In genomic region chr13:21142766-21143165, GRCh38 we compare ENCODE assay signal across 13 cellular contexts. TPM values are rescaled to one million over a fixed set of nuclear protein-coding genes. Genes with fewer than 3 reads are reported as not detected.
A peak's percentile ranks its signal among the peaks of the same experiment; 100 is the strongest.
DNase-seq lines count a peak whose midpoint lies in the region; ATAC-seq and TF ChIP-seq lines count a peak whose summit lies in the region.
"Had no signal": no experiment of that assay in that cellular context is flagged by ENCODE, and none has a peak within 500 bp of the region (broad histone marks: within the 10 kb centered on the region; RNA-seq: fewer than 3 reads in every experiment).

No MANE protein-coding gene starts in this region.

- TF ChIP-seq POLR2A in NB4 (IDR thresholded peaks at IDR 0.05; ENCODE audit: extremely low read depth, insufficient read length) = no peak

- peaks cover 17% of the 10 kb centered on the region for H3F3A ChIP-seq in SK-N-SH (replicated peaks; ENCODE audit: insufficient read depth)

- H2AFZ ChIP-seq in SK-N-SH (ENCODE audit: low read depth) (no peak overlapping the region), osteoblast (ENCODE audit: low read length) (no peak overlapping the region)

- peaks cover 33 to 45% of the 10 kb centered on the region in 2 experiments for H3K36me3 ChIP-seq in SK-N-SH (replicated peaks in 1 of 2; ENCODE audit: control insufficient read depth in 1 of 2, insufficient read depth in 2 of 2, low read length in 1 of 2)
- H3K36me3 ChIP-seq in osteoblast (ENCODE audit: insufficient read depth, low read length) = peaks cover 32% of the 10 kb centered on the region
- peaks cover 44% of the 10 kb centered on the region for H3K36me3 ChIP-seq in BE2C
- H3K36me3 ChIP-seq: prostate gland had no signal

- DNase-seq in SK-N-SH = no peak
- no peak for DNase-seq in NB4 (ENCODE audit: low read depth)
- no peak for DNase-seq in coronary artery (ENCODE audit: low spot score)
- no peak for DNase-seq in osteoblast (ENCODE audit: insufficient read length, low spot score, missing footprints)
- DNase-seq in BE2C = no peak
- DNase-seq in NCI-H2081 (lab: John Stamatoyannopoulos, UW) = no peak
- DNase-seq in DMS 273 treated with DMSO at 0.1 percent for 48 hours (lab: John Stamatoyannopoulos, UW) = no peak
- DNase-seq: activated CD4-positive, alpha-beta T cell treated with anti-CD3 and anti-CD28 coated beads for 1 hour; KBM-7; transverse colon had no signal

- TF ChIP-seq CTCF in SK-N-SH (IDR thresholded peaks at IDR 0.05) = no peak
- no peak for TF ChIP-seq CTCF in NB4 (IDR thresholded peaks at IDR 0.05; ENCODE audit: low read depth, low read length)
- TF ChIP-seq CTCF in coronary artery (IDR thresholded peaks at IDR 0.05) = no peak
- TF ChIP-seq CTCF in osteoblast (IDR thresholded peaks at IDR 0.05; ENCODE audit: extremely low read depth, low read depth, low read length) = no peak
- no peak for TF ChIP-seq CTCF in BE2C (IDR thresholded peaks at IDR 0.05; ENCODE audit: low read depth, low read length)

- H3K9ac ChIP-seq in SK-N-SH = no peak overlapping the region

- POLR2A ChIA-PET in SK-N-SH (lab: Yijun Ruan, JAX) = no interaction called here

- no peak for TF ChIP-seq EP300 in SK-N-SH (IDR thresholded peaks at IDR 0.05; ENCODE audit: borderline replicate concordance in 1 of 2, low read depth in 1 of 2, low read length in 1 of 2)

- CTCF ChIA-PET in SK-N-SH (lab: Yijun Ruan, JAX) = no interaction called here

- no peak overlapping the region for H3K4me3 ChIP-seq in SK-N-SH (ENCODE audit: low read depth in 2 of 2, low read length in 1 of 2)
- H3K4me3 ChIP-seq in NB4 (ENCODE audit: low read depth, low read length) = peak overlapping the region; percentile 37
- peak overlapping the region; percentile 37 for H3K4me3 ChIP-seq in coronary artery
- H3K4me3 ChIP-seq in osteoblast (ENCODE audit: insufficient read depth, low read length) = no peak overlapping the region
- no peak overlapping the region for H3K4me3 ChIP-seq in BE2C (ENCODE audit: low read depth, low read length)
- H3K4me3 ChIP-seq: prostate gland had no signal

- peaks cover 0 to 9% of the 10 kb centered on the region in 2 experiments; a peak in 2 of 4 replicates for H3K4me1 ChIP-seq in SK-N-SH (ENCODE audit: control insufficient read depth in 1 of 2, insufficient read depth in 2 of 2, low read depth in 1 of 2, low read length in 1 of 2)
- peaks cover 15% of the 10 kb centered on the region for H3K4me1 ChIP-seq in osteoblast (ENCODE audit: insufficient read depth, low read length)
- no peaks in the 10 kb centered on the region for H3K4me1 ChIP-seq in BE2C

- no peak for TF ChIP-seq RAD21 in SK-N-SH (IDR thresholded peaks at IDR 0.05; ENCODE audit: low read length)

- H3K27ac ChIP-seq in SK-N-SH (ENCODE audit: low read depth in 2 of 2, low read length in 1 of 2) (no peak overlapping the region), coronary artery (no peak overlapping the region), osteoblast (ENCODE audit: low read depth, low read length) (no peak overlapping the region)
- H3K27ac ChIP-seq: 22Rv1, prostate gland, transverse colon had no signal

- no peaks in the 10 kb centered on the region for H3K9me3 ChIP-seq in SK-N-SH
- H3K9me3 ChIP-seq in osteoblast (ENCODE audit: low read depth, low read length) = no peaks in the 10 kb centered on the region
- no peaks in the 10 kb centered on the region for H3K9me3 ChIP-seq in BE2C
- H3K9me3 ChIP-seq: prostate gland, transverse colon had no signal

- H3K79me2 ChIP-seq in SK-N-SH (ENCODE audit: insufficient read depth) (peaks cover 63% of the 10 kb centered on the region), osteoblast (ENCODE audit: insufficient read depth, low read length) (peaks cover 55% of the 10 kb centered on the region)

- WGBS in SK-N-SH (ENCODE audit: low lambda C conversion rate) = 91% methylated on average over 3 of the region's 3 CpGs

- ATAC-seq in SK-N-SH treated with all-trans-retinoic acid at 6 μM for 48 hours = no peak

- H4K20me1 ChIP-seq in SK-N-SH (ENCODE audit: insufficient read depth) (peaks cover 36% of the 10 kb centered on the region), osteoblast (ENCODE audit: insufficient read depth, low read length) (peaks cover 25% of the 10 kb centered on the region)

- peak overlapping the region; percentile 12; the same call in 1 of the 2 replicates for H3K4me2 ChIP-seq in SK-N-SH
- H3K4me2 ChIP-seq in osteoblast (ENCODE audit: insufficient read depth, low read length) = peak overlapping the region; percentile 50

- no peaks in the 10 kb centered on the region for H3K9me2 ChIP-seq in SK-N-SH

- no peaks in the 10 kb centered on the region for H3K27me3 ChIP-seq in SK-N-SH (ENCODE audit: insufficient read depth)
- no peaks in the 10 kb centered on the region for H3K27me3 ChIP-seq in osteoblast (ENCODE audit: insufficient read depth, low read length)
- peaks cover 6% of the 10 kb centered on the region; the same call in 1 of the 2 replicates for H3K27me3 ChIP-seq in BE2C
- H3K27me3 ChIP-seq: transverse colon had no signal

TF ChIP-seq in SK-N-SH, 30 proteins besides CTCF, POLR2A, EP300 and RAD21 (continues in another document):
- TF ChIP-seq FOSL2 (IDR thresholded peaks at IDR 0.05; ENCODE audit: borderline replicate concordance, low read depth) (no peak), POLR2AphosphoS5 (IDR thresholded peaks at IDR 0.05; ENCODE audit: low read depth, low read length) (no peak), ZBTB33 (IDR thresholded peaks at IDR 0.05; ENCODE audit: borderline replicate concordance, low read depth) (no peak), TAF1 (IDR thresholded peaks at IDR 0.05; ENCODE audit: borderline replicate concordance, low read depth, low read length) (no peak)

TF ChIP-seq in SK-N-SH treated with all-trans-retinoic acid at 6 μM for 48 hours, 23 proteins besides CTCF, POLR2A, EP300 and RAD21:
- TF ChIP-seq ZNF565 (CRISPR knock-in tag; conservative IDR thresholded peaks at IDR 0.05; ENCODE audit: low read depth) (no peak), ARNTL (CRISPR knock-in tag; IDR thresholded peaks at IDR 0.05; ENCODE audit: borderline replicate concordance, low read depth) (no peak), TCF4 (CRISPR knock-in tag; IDR thresholded peaks at IDR 0.05; ENCODE audit: borderline replicate concordance) (no peak), BACH2 (CRISPR knock-in tag; IDR thresholded peaks at IDR 0.05; ENCODE audit: borderline replicate concordance) (no peak), ZNF70 (CRISPR knock-in tag; IDR thresholded peaks at IDR 0.05) (no peak), TOX (CRISPR knock-in tag; IDR thresholded peaks at IDR 0.05; ENCODE audit: borderline replicate concordance) (no peak), OSR1 (CRISPR knock-in tag; IDR thresholded peaks at IDR 0.05) (no peak), ESRRG (CRISPR knock-in tag; IDR thresholded peaks at IDR 0.05) (no peak)

RNA-seq across cellular contexts. Expression of gene SAP18, which starts 2.8 kb away (rescaled TPM):
- polyA plus RNA-seq in SK-N-SH (2012; rRNA removed) = 36.6 and 36.8 TPM in 2 replicates
- 45.4 and 74.2 TPM in 2 replicates for polyA plus RNA-seq in SK-N-SH (2012; cell fraction: cytosol; rRNA removed)
- 12.0 and 20.4 TPM in 2 replicates for polyA plus RNA-seq in SK-N-SH (2012; cell fraction: nucleus; rRNA removed)
- total RNA-seq in osteoblast = 37.4 and 40.9 TPM in 2 replicates
- polyA plus RNA-seq in BE2C (2012; ENCODE audit: insufficient read depth, insufficient read length, low read depth) = 670 TPM

RNA-seq across cellular contexts. Expression of gene SKA3, which starts 33.6 kb away (rescaled TPM):
- 5.9 and 6.4 TPM in 2 replicates for polyA plus RNA-seq in SK-N-SH (2012; rRNA removed)
- polyA plus RNA-seq in SK-N-SH (2012; cell fraction: cytosol; rRNA removed) = 8.3 and 9.0 TPM in 2 replicates
- 2.5 and 4.2 TPM in 2 replicates for polyA plus RNA-seq in SK-N-SH (2012; cell fraction: nucleus; rRNA removed)
- total RNA-seq in osteoblast = 13.0 and 13.8 TPM in 2 replicates
- 4.0 TPM for polyA plus RNA-seq in BE2C (2012; ENCODE audit: insufficient read depth, insufficient read length, low read depth)

RNA-seq across cellular contexts. Expression of gene MRPL57, which starts 33.7 kb away (rescaled TPM):
- polyA plus RNA-seq in SK-N-SH (2012; rRNA removed) = 16.4 and 19.9 TPM in 2 replicates
- 16.3 and 16.5 TPM in 2 replicates for polyA plus RNA-seq in SK-N-SH (2012; cell fraction: cytosol; rRNA removed)
- polyA plus RNA-seq in SK-N-SH (2012; cell fraction: nucleus; rRNA removed) = 7.4 and 8.2 TPM in 2 replicates
- 13.4 and 15.0 TPM in 2 replicates for total RNA-seq in osteoblast
- 76.7 TPM for polyA plus RNA-seq in BE2C (2012; ENCODE audit: insufficient read depth, insufficient read length, low read depth)

Comparison
In these comparisons a context has a peak if more than half of its experiments do, and no peak if none do; other contexts are left out.
1. H3K4me3 ChIP-seq: peak in NB4 (single experiment) and coronary artery (single experiment); none in SK-N-SH (0 of 2), osteoblast (single experiment) and BE2C (single experiment).